ENCODE assay signal across 9 cellular contexts in genomic region chr14:24094839-24095195, GRCh38. TPM values are rescaled to one million over a fixed set of nuclear protein-coding genes. Genes with fewer than 3 reads are reported as not detected.
A peak's percentile ranks its signal among the peaks of the same experiment; 100 is the strongest.
DNase-seq lines count a peak whose midpoint lies in the region; ATAC-seq and TF ChIP-seq lines count a peak whose summit lies in the region.
"Had no signal": no experiment of that assay in that cellular context is flagged by ENCODE, and none has a peak within 500 bp of the region (broad histone marks: within the 10 kb centered on the region; RNA-seq: fewer than 3 reads in every experiment).

No MANE protein-coding gene starts in this region.

- ATAC-seq in right lobe of liver (peak in 1 of 4 donors; percentile 0), GM19467 (IDR thresholded peaks at IDR 0.05; ENCODE audit: unreplicated experiment) (no peak)

- H3K27ac ChIP-seq in C4-2B, result peak overlapping the region; percentile 98
- H3K27ac ChIP-seq in HUES6 (ENCODE audit: low read depth, low read length), result peak overlapping the region; percentile 98
- peak overlapping the region; percentile 89 to 97 (median 94) for H3K27ac ChIP-seq in right lobe of liver
- H3K27ac ChIP-seq in tibial nerve, result peak overlapping the region; percentile 88 to 98 (median 93)

- H3K9me3 ChIP-seq in HUES6 (ENCODE audit: control insufficient read depth, insufficient read depth, low read depth, low read length) (no peaks in the 10 kb centered on the region), right lobe of liver (no peaks in the 10 kb centered on the region), tibial nerve (no peaks in the 10 kb centered on the region)

- TF ChIP-seq CTCF in C4-2B (conservative IDR thresholded peaks at IDR 0.05) (no peak), astrocyte of the cerebellum (IDR thresholded peaks at IDR 0.05; ENCODE audit: low read depth, low read length, missing control alignments) (no peak), right lobe of liver (IDR thresholded peaks at IDR 0.05) (no peak), tibial nerve (IDR thresholded peaks at IDR 0.05) (no peak)

- no peak for DNase-seq in astrocyte of the cerebellum (ENCODE audit: low read depth)
- no peak for DNase-seq in right lobe of liver
- no peak for DNase-seq in tibial nerve (ENCODE audit: low spot score in 2 of 2)
- no peak for DNase-seq in NCI-H1436 treated with DMSO at 0.1 percent for 48 hours (lab: John Stamatoyannopoulos, UW)
- no peak for DNase-seq in NCI-H1930 (lab: John Stamatoyannopoulos, UW)

- no peaks in the 10 kb centered on the region for H3K27me3 ChIP-seq in HUES6 (ENCODE audit: control insufficient read depth, insufficient read depth, low read length)
- no peaks in the 10 kb centered on the region for H3K27me3 ChIP-seq in right lobe of liver
- no peaks in the 10 kb centered on the region for H3K27me3 ChIP-seq in tibial nerve

- peaks cover 31% of the 10 kb centered on the region for H3K36me3 ChIP-seq in HUES6 (ENCODE audit: control insufficient read depth, insufficient read depth, low read length)
- H3K36me3 ChIP-seq in right lobe of liver, result peaks cover 0 to 34% (median 6%) of the 10 kb centered on the region in 4 donors
- peaks cover 0 to 20% (median 13%) of the 10 kb centered on the region in 3 donors for H3K36me3 ChIP-seq in tibial nerve

- WGBS in right lobe of liver (ENCODE audit: insufficient coverage, low coverage, low lambda C conversion rate, missing lambda C conversion rate), result 0% methylated on average over 9 of the region's 13 CpGs
- WGBS in tibial nerve, 2 donors, result 16 to 30% methylated on average over 12 to 13 of the region's 13 CpGs

- H3K4me3 ChIP-seq in HUES6 (ENCODE audit: low read depth, low read length) (peak overlapping the region; percentile 96), astrocyte of the cerebellum (ENCODE audit: low read depth, low read length) (peak overlapping the region; percentile 73), right lobe of liver (peak overlapping the region; percentile 77 to 98 (median 90)), tibial nerve (peak overlapping the region; percentile 67 to 98 (median 84))

- intact Hi-C loops in right lobe of liver (cut with DNase I), result loop anchor here (5.0 to 10.0 kb wide), 2 partner anchors 38 to 60 kb away; no protein-coding TSS in a partner anchor

- peak overlapping the region; percentile 98 for H3K9ac ChIP-seq in HUES6 (ENCODE audit: low read length)

- H3K4me1 ChIP-seq in HUES6 (ENCODE audit: control insufficient read depth, insufficient read depth, low read length) (peaks cover 19% of the 10 kb centered on the region), right lobe of liver (peaks cover 0 to 64% (median 29%) of the 10 kb centered on the region in 4 donors), tibial nerve (peaks cover 0 to 33% (median 12%) of the 10 kb centered on the region in 4 donors)

- in situ Hi-C loops in astrocyte of the cerebellum (cut with HindIII; ENCODE audit: low sequenced_read_pairs), result no loop called here

- no peak for TF ChIP-seq EP300 in tibial nerve (IDR thresholded peaks at IDR 0.05)

- TF ChIP-seq POLR2A in right lobe of liver (IDR thresholded peaks at IDR 0.05) (no peak), tibial nerve (IDR thresholded peaks at IDR 0.05) (no peak)

RNA-seq across cellular contexts. Expression of gene PCK2, which starts 0.7 kb away (rescaled TPM):
- 100 to 1,000 TPM; 124 to 615 (median 240) TPM for total RNA-seq in right lobe of liver
- 10 to 100 TPM; 28.9 to 49.2 (median 34.3) TPM for total RNA-seq in tibial nerve

RNA-seq across cellular contexts. Expression of gene DCAF11, which starts 19.8 kb away (rescaled TPM):
- total RNA-seq in right lobe of liver, result 100 to 1,000 TPM in 3 of 6 experiments, 10 to 100 TPM in 3; 65.9 to 180 (median 103) TPM
- 100 to 1,000 TPM in 2 of 4 donors, 10 to 100 TPM in 2; 68.9 to 126 (median 98.9) TPM for total RNA-seq in tibial nerve

RNA-seq across cellular contexts. Expression of gene NRL, which starts 19.9 kb away (rescaled TPM):
- 1 to 10 TPM; 1.4 to 2.9 (median 2.1) TPM for total RNA-seq in right lobe of liver
- total RNA-seq in tibial nerve, result 1 to 10 TPM; 4.8 to 7.0 (median 5.9) TPM

RNA-seq across cellular contexts. Expression of gene CPNE6, which starts 23.5 kb away (rescaled TPM):
- total RNA-seq in right lobe of liver (under 1 TPM in 4 of 6 experiments, not detected in 2; 0.09 to 0.40 (median 0.18) TPM), tibial nerve (not detected)
- total RNA-seq: pulmonary artery endothelial cell had no signal

RNA-seq across cellular contexts. Expression of gene FITM1, which starts 35.6 kb away (rescaled TPM):
- total RNA-seq in right lobe of liver (10 to 100 TPM in 3 of 6 experiments, 1 to 10 TPM in 3; 1.5 to 32.5 (median 9.3) TPM), tibial nerve (1 to 10 TPM in 1 of 4 donors, under 1 TPM in 1, not detected in 2; 0.78 to 1.3 TPM)
